23 cellular contexts compared by ENCODE assay signal in genomic region chr12:26177303-26177702, GRCh38. TPM values are rescaled to one million over a fixed set of nuclear protein-coding genes. Genes with fewer than 3 reads are reported as not detected.
A peak's percentile ranks its signal among the peaks of the same experiment; 100 is the strongest.
DNase-seq lines count a peak whose midpoint lies in the region; ATAC-seq, FAIRE-seq and TF ChIP-seq lines count a peak whose summit lies in the region.
"Had no signal": no experiment of that assay in that cellular context is flagged by ENCODE, and none has a peak within 500 bp of the region (broad histone marks: within the 10 kb centered on the region; RNA-seq: fewer than 3 reads in every experiment).

No MANE protein-coding gene starts in this region.

- no peaks in the 10 kb centered on the region for H3F3A ChIP-seq in neural progenitor cell (ENCODE audit: low read depth)

- peak overlapping the region; percentile 13; the same call in 1 of the 2 replicates for H3K27ac ChIP-seq in 22Rv1
- H3K27ac ChIP-seq in neural progenitor cell, result no peak overlapping the region
- H3K27ac ChIP-seq: A549, ascending aorta, coronary artery, thyroid gland had no signal

- H3K9me3 ChIP-seq in neural progenitor cell (ENCODE audit: low read depth) (no peaks in the 10 kb centered on the region), BE2C (no peaks in the 10 kb centered on the region)
- H3K9me3 ChIP-seq: A549, ascending aorta, thyroid gland had no signal

- peaks cover 6% of the 10 kb centered on the region for H3K27me3 ChIP-seq in neural progenitor cell
- no peaks in the 10 kb centered on the region for H3K27me3 ChIP-seq in BE2C
- H3K27me3 ChIP-seq: ascending aorta, thyroid gland had no signal

- H3K4me3 ChIP-seq in fibroblast of mammary gland (ENCODE audit: control insufficient read depth, low read depth, low read length) (no peak overlapping the region), neural progenitor cell (no peak overlapping the region), BE2C (ENCODE audit: low read depth, low read length) (no peak overlapping the region)
- H3K4me3 ChIP-seq: A549, ascending aorta, coronary artery, thyroid gland had no signal

- H3K79me2 ChIP-seq in neural progenitor cell (ENCODE audit: low read depth), result no peaks in the 10 kb centered on the region

- peaks cover 2% of the 10 kb centered on the region for H3K27me3 Mint-ChIP-seq in neural progenitor cell (ENCODE audit: insufficient read depth, low read depth)

- DNase-seq in GM19239 (ENCODE audit: insufficient read length, low spot score) (no peak), fibroblast of mammary gland (ENCODE audit: low read depth) (peak; percentile 11), T-helper 2 cell (no peak), neural progenitor cell (ENCODE audit: low spot score) (no peak), COLO829 (ENCODE audit: low spot score) (no peak), BE2C (no peak)
- DNase-seq: activated CD4-positive, alpha-beta T cell treated with anti-CD3 and anti-CD28 coated beads, Interleukin-2, amount 50 U/mL, for 4 hours; activated naive CD4-positive, alpha-beta T cell treated with anti-CD3 and anti-CD28 coated beads for 36 hours; CD4-positive, CD25-positive, alpha-beta regulatory T cell; DMS79 treated with DMSO at 0.1 percent for 48 hours; foreskin fibroblast; kidney glomerular epithelial cell; midbrain; NCI-H2029; NCI-H446; stimulated activated CD4-positive, alpha-beta T cell treated with anti-CD3 and anti-CD28 coated beads, Interleukin-12 subunit alpha, Interleukin-12 subunit beta, amount 100 ng/mL, for 4 hours; thyroid gland had no signal

- ATAC-seq in HG03460 (IDR thresholded peaks at IDR 0.05; ENCODE audit: unreplicated experiment), result peak; percentile 56
- ATAC-seq: A549, Right ventricle myocardium inferior had no signal

- peak; percentile 51 for FAIRE-seq in GM19239 (lab: Jason Lieb, UNC)
- FAIRE-seq: A549 had no signal

- H3K4me3 Mint-ChIP-seq in neural progenitor cell, result no peak overlapping the region
- H3K4me3 Mint-ChIP-seq: activated naive CD4-positive, alpha-beta T cell treated with anti-CD3 and anti-CD28 coated beads for 36 hours; CD4-positive, CD25-positive, alpha-beta regulatory T cell had no signal

- H3K4me1 ChIP-seq in neural progenitor cell (no peaks in the 10 kb centered on the region), BE2C (peaks cover 2% of the 10 kb centered on the region; the same call in 1 of the 2 replicates)
- H3K4me1 ChIP-seq: A549, ascending aorta, thyroid gland had no signal

- TF ChIP-seq CTCF in 22Rv1 (IDR thresholded peaks at IDR 0.05) (no peak), fibroblast of mammary gland (conservative IDR thresholded peaks at IDR 0.05; ENCODE audit: control insufficient read depth, insufficient read depth, low read depth, low read length) (no peak), neural progenitor cell (IDR thresholded peaks at IDR 0.05) (no peak), BE2C (IDR thresholded peaks at IDR 0.05; ENCODE audit: low read depth, low read length) (no peak)

- no peaks in the 10 kb centered on the region for H3K36me3 ChIP-seq in neural progenitor cell
- no peaks in the 10 kb centered on the region for H3K36me3 ChIP-seq in BE2C
- H3K36me3 ChIP-seq: ascending aorta, thyroid gland had no signal

- H3K36me3 Mint-ChIP-seq in neural progenitor cell, result no peaks in the 10 kb centered on the region
- H3K36me3 Mint-ChIP-seq: CD4-positive, CD25-positive, alpha-beta regulatory T cell had no signal

- no peaks in the 10 kb centered on the region for H3K4me1 Mint-ChIP-seq in neural progenitor cell
- H3K4me1 Mint-ChIP-seq: CD4-positive, CD25-positive, alpha-beta regulatory T cell had no signal

- no peaks in the 10 kb centered on the region for H3K9me3 Mint-ChIP-seq in neural progenitor cell
- H3K9me3 Mint-ChIP-seq: activated naive CD4-positive, alpha-beta T cell treated with anti-CD3 and anti-CD28 coated beads for 36 hours had no signal

- no peaks in the 10 kb centered on the region for H4K20me1 ChIP-seq in neural progenitor cell (ENCODE audit: low read depth)

- no peak overlapping the region for H3K9ac ChIP-seq in neural progenitor cell

- no peak overlapping the region for H2AFZ ChIP-seq in neural progenitor cell (replicated peaks)

- no peak overlapping the region for H3K4me2 ChIP-seq in neural progenitor cell
- H3K4me2 ChIP-seq: A549 had no signal

- no peak overlapping the region for H3K27ac Mint-ChIP-seq in neural progenitor cell
- H3K27ac Mint-ChIP-seq: activated naive CD4-positive, alpha-beta T cell treated with anti-CD3 and anti-CD28 coated beads for 36 hours; CD4-positive, CD25-positive, alpha-beta regulatory T cell had no signal

RNA-seq across cellular contexts. Expression of gene SSPN, which starts 18.1 kb away (rescaled TPM):
- 0.50 and 0.84 TPM in 2 replicates for total RNA-seq in neural progenitor cell (ENCODE audit: low replicate concordance)
- polyA plus RNA-seq in BE2C (2012; ENCODE audit: insufficient read depth, insufficient read length, low read depth), result 2.6 TPM
- total RNA-seq: activated naive CD4-positive, alpha-beta T cell treated with anti-CD3 and anti-CD28 coated beads for 36 hours; CD4-positive, CD25-positive, alpha-beta regulatory T cell had no signal
- polyA plus RNA-seq: CD4-positive, CD25-positive, alpha-beta regulatory T cell had no signal

RNA-seq across cellular contexts. Expression of gene BHLHE41, which starts 52.5 kb away (rescaled TPM):
- 0.12 TPM in 1 of 2 replicates, not detected in the other for total RNA-seq in neural progenitor cell (ENCODE audit: low replicate concordance)
- 0.45 TPM for polyA plus RNA-seq in BE2C (2012; ENCODE audit: insufficient read depth, insufficient read length, low read depth)
- total RNA-seq: activated naive CD4-positive, alpha-beta T cell treated with anti-CD3 and anti-CD28 coated beads for 36 hours; CD4-positive, CD25-positive, alpha-beta regulatory T cell had no signal
- polyA plus RNA-seq: CD4-positive, CD25-positive, alpha-beta regulatory T cell had no signal
